Comparison of ENCODE assay signal across 28 cellular contexts in genomic region chr3:170700054-170700404, GRCh38.
A peak's percentile ranks its signal among the peaks of the same experiment; 100 is the strongest.
DNase-seq lines count a peak whose midpoint lies in the region; FAIRE-seq and TF ChIP-seq lines count a peak whose summit lies in the region.
"Had no signal": no experiment of that assay in that cellular context is flagged by ENCODE, and none has a peak within 500 bp of the region (broad histone marks: within the 10 kb centered on the region; RNA-seq: fewer than 3 reads in every experiment).

No MANE protein-coding gene starts in this region.

- H3K27me3 ChIP-seq in brain microvascular endothelial cell (replicated peaks) (no peaks in the 10 kb centered on the region), uterus (no peaks in the 10 kb centered on the region)
- H3K27me3 ChIP-seq: BE2C, BLaER1 had no signal

- TF ChIP-seq CTCF in HEK293 (tag by site-specific recombination; IDR thresholded peaks at IDR 0.05) (no peak), brain microvascular endothelial cell (IDR thresholded peaks at IDR 0.05; ENCODE audit: low read depth, low read length, missing control alignments) (no peak), uterus (IDR thresholded peaks at IDR 0.05) (no peak)

- no peak for DNase-seq in brain microvascular endothelial cell
- DNase-seq in uterus: no peak
- DNase-seq in iPS-NIHi7 (ENCODE audit: extremely low spot score): no peak
- DNase-seq in HuH-7 (ENCODE audit: low spot score): no peak
- no peak for DNase-seq in ureter (ENCODE audit: low spot score)
- DNase-seq in NCI-H510A treated with DMSO at 0.1 percent for 48 hours (lab: John Stamatoyannopoulos, UW): no peak
- DNase-seq: 8988T; ACHN; BE2C; C1 segment of cervical spinal cord; CD4-positive, alpha-beta memory T cell; CD4-positive, CD25-positive, alpha-beta regulatory T cell; CD8-positive, alpha-beta memory T cell; COR-L47; DMS 273 treated with DMSO at 0.1 percent for 48 hours; DMS153; DMS53; DMS79; DND-41; EL; GF-D8 had no signal

- intact Hi-C loops in uterus (cut with DNase I; ENCODE audit: low total_unique reads): no loop called here

- CTCF ChIA-PET in HEK293 (lab: Yijun Ruan, JAX): no interaction called here

- no peaks in the 10 kb centered on the region for H3K4me1 ChIP-seq in HEK293 (ENCODE audit: control insufficient read depth, insufficient read depth, low read length)
- H3K4me1 ChIP-seq in uterus: peaks cover 0 to 9% of the 10 kb centered on the region in 2 donors
- H3K4me1 ChIP-seq: BLaER1 had no signal

- H3K9me3 ChIP-seq in HEK293 (ENCODE audit: control insufficient read depth, insufficient read depth, low read depth, low read length): no peaks in the 10 kb centered on the region
- no peaks in the 10 kb centered on the region for H3K9me3 ChIP-seq in uterus
- H3K9me3 ChIP-seq: BE2C, BLaER1 had no signal

- H3K36me3 ChIP-seq in HEK293 (ENCODE audit: control insufficient read depth in 2 of 2, insufficient read depth in 1 of 2, low read length in 2 of 2) (no peaks in the 10 kb centered on the region), brain microvascular endothelial cell (replicated peaks) (no peaks in the 10 kb centered on the region), uterus (no peaks in the 10 kb centered on the region)
- H3K36me3 ChIP-seq: BE2C, BLaER1 had no signal

- H3K4me3 ChIP-seq in HEK293 (ENCODE audit: low read depth, low read length) (no peak overlapping the region), brain microvascular endothelial cell (ENCODE audit: low read depth, low read length) (no peak overlapping the region), uterus (no peak overlapping the region)
- H3K4me3 ChIP-seq: BLaER1, GM12878 had no signal

- in situ Hi-C loops in brain microvascular endothelial cell (cut with HindIII; ENCODE audit: low pct_ligation_motif_present, low sequenced_read_pairs): no loop called here

- POLR2A ChIA-PET in HEK293 (lab: Yijun Ruan, JAX): no interaction called here

- no peak overlapping the region for H3K27ac ChIP-seq in HEK293 (ENCODE audit: extremely low read depth, low read depth, low read length)
- H3K27ac ChIP-seq in brain microvascular endothelial cell: peak overlapping the region; percentile 50
- peak overlapping the region; percentile 63 to 74 for H3K27ac ChIP-seq in uterus
- H3K27ac ChIP-seq: BLaER1 had no signal

- peak; percentile 21 for FAIRE-seq in endometrium (lab: Jason Lieb, UNC)
- FAIRE-seq: A204.1, GM12878, GM12892, GM18507 had no signal

- no peak for TF ChIP-seq POLR2A in uterus (IDR thresholded peaks at IDR 0.05)

TF ChIP-seq in HEK293, 187 proteins besides CTCF, POLR2A, EP300 and RAD21:
- no peak for TF ChIP-seq ZNF362 (tag by site-specific recombination; IDR thresholded peaks at IDR 0.05)
- peak; percentile 2; the same call in 1 of the 2 replicates for TF ChIP-seq ZFHX2 (tag by site-specific recombination; conservative IDR thresholded peaks at IDR 0.05)
